Comparison of ENCODE assay signal across 27 cellular contexts in the genomic region with DNA sequence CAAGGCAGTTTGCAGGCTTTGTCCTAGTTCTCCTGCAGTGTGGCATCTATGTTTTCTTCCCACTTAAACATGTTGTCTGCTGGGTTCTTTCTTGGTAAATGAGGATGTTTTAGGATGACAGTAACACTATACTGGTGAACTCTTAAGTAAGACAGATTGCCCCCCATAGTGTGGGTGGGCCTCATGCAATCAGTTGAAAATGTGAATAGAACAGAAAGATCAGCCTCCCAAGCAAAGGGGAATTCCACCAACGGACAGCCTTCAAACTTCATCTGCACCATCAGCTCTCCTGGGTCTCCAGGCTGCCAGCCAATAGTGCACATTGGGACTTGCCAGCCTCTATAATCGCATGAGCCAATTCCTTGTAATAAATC.
"Had no signal": no experiment of that assay in that cellular context is flagged by ENCODE, and none has a peak within 500 bp of the region (broad histone marks: within the 10 kb centered on the region; RNA-seq: fewer than 3 reads in every experiment).

No MANE protein-coding gene starts in this region.

- H3K4me3 ChIP-seq: adrenal gland, body of pancreas, esophagus muscularis mucosa, heart right ventricle, left lung, lower lobe of right lung, tibial nerve had no signal

- H3K27me3 Mint-ChIP-seq: naive thymus-derived CD8-positive, alpha-beta T cell had no signal

- ATAC-seq: activated naive CD4-positive, alpha-beta T cell treated with anti-CD3 and anti-CD28 coated beads, Interleukin-2, amount 50 U/mL, for 72 hours; activated T-cell treated with anti-CD3 and anti-CD28 coated beads, Interleukin-2, amount 50 U/mL, for 4 hours; body of pancreas; heart right ventricle; naive thymus-derived CD8-positive, alpha-beta T cell; right cardiac atrium had no signal

- H3K36me3 ChIP-seq: adrenal gland, esophagus muscularis mucosa, heart right ventricle, left lung, lower lobe of right lung, tibial nerve had no signal

- H3K9me3 Mint-ChIP-seq: activated naive CD4-positive, alpha-beta T cell treated with anti-CD3 and anti-CD28 coated beads, Interleukin-2, amount 50 U/mL, for 72 hours; activated T-cell treated with anti-CD3 and anti-CD28 coated beads, Interleukin-2, amount 50 U/mL, for 4 hours; naive thymus-derived CD8-positive, alpha-beta T cell had no signal

- FAIRE-seq: colon, urothelium cell line had no signal

- DNase-seq: activated CD4-positive, alpha-beta T cell treated with anti-CD3 and anti-CD28 coated beads for 4 hours; activated CD4-positive, alpha-beta T cell treated with anti-CD3 and anti-CD28 coated beads, Interleukin-2, amount 50 U/mL, for 48 hours; activated CD4-positive, CD25-positive, alpha-beta regulatory T cell; activated CD8-positive, alpha-beta memory T cell treated with anti-CD3 and anti-CD28 coated beads for 24 hours; activated CD8-positive, alpha-beta memory T cell treated with anti-CD3 and anti-CD28 coated beads, Interleukin-2, amount 50 U/mL, for 4 hours; activated naive CD4-positive, alpha-beta T cell; activated T-cell treated with anti-CD3 and anti-CD28 coated beads, Interleukin-2, amount 50 U/mL, for 4 hours; aorta; body of pancreas; dermis blood vessel endothelial cell; effector CD4-positive, alpha-beta T cell; foreskin melanocyte; heart right ventricle; left lung; lower lobe of right lung; mesenchymal stem cell; naive thymus-derived CD8-positive, alpha-beta T cell; right cardiac atrium; stimulated activated CD4-positive, alpha-beta T cell treated with anti-CD3 and anti-CD28 coated beads, Interleukin-15, amount 100 ng/mL, for 24 hours; stimulated activated CD4-positive, alpha-beta T cell treated with anti-CD3 and anti-CD28 coated beads, Interleukin-2, amount 100 ng/mL, for 24 hours; stimulated activated naive CD4-positive, alpha-beta T cell had no signal

- H3K27me3 ChIP-seq: adrenal gland, body of pancreas, esophagus muscularis mucosa, heart right ventricle, left lung, tibial nerve had no signal

- H3K27ac ChIP-seq: adrenal gland, body of pancreas, esophagus muscularis mucosa, heart right ventricle, left lung, lower lobe of right lung, tibial nerve had no signal

- H3K36me3 Mint-ChIP-seq: activated naive CD4-positive, alpha-beta T cell treated with anti-CD3 and anti-CD28 coated beads, Interleukin-2, amount 50 U/mL, for 72 hours; naive thymus-derived CD8-positive, alpha-beta T cell had no signal

- H3K4me3 Mint-ChIP-seq: activated T-cell treated with anti-CD3 and anti-CD28 coated beads, Interleukin-2, amount 50 U/mL, for 4 hours; naive thymus-derived CD8-positive, alpha-beta T cell had no signal

- H3K27ac Mint-ChIP-seq: naive thymus-derived CD8-positive, alpha-beta T cell had no signal

- H3K4me1 ChIP-seq: adrenal gland, body of pancreas had no signal

- H3K9me3 ChIP-seq: adrenal gland, body of pancreas, esophagus muscularis mucosa, heart right ventricle, left lung, lower lobe of right lung, tibial nerve had no signal
